ENCODE assay signal across 20 cellular contexts in genomic region chr12:23954332-23954731, GRCh38.
"Had no signal": no experiment of that assay in that cellular context is flagged by ENCODE, and none has a peak within 500 bp of the region (broad histone marks: within the 10 kb centered on the region; RNA-seq: fewer than 3 reads in every experiment).

No MANE protein-coding gene starts in this region.

- H3K27ac Mint-ChIP-seq: activated naive CD4-positive, alpha-beta T cell treated with anti-CD3 and anti-CD28 coated beads for 36 hours; activated T-helper 17 cell treated with anti-CD3 and anti-CD28 coated beads, Interleukin-2, amount 50 U/mL, for 72 hours; nephron had no signal

- H3K9me3 Mint-ChIP-seq: activated naive CD4-positive, alpha-beta T cell treated with anti-CD3 and anti-CD28 coated beads for 36 hours; activated T-helper 17 cell treated with anti-CD3 and anti-CD28 coated beads, Interleukin-2, amount 50 U/mL, for 72 hours; central memory CD8-positive, alpha-beta T cell; nephron had no signal

- H3K36me3 ChIP-seq: heart left ventricle, left lung, suprapubic skin had no signal

- H3K27me3 Mint-ChIP-seq: activated T-helper 17 cell treated with anti-CD3 and anti-CD28 coated beads, Interleukin-2, amount 50 U/mL, for 72 hours; central memory CD8-positive, alpha-beta T cell had no signal

- H3K27ac ChIP-seq: heart left ventricle, left lung, psoas muscle, suprapubic skin had no signal

- DNase-seq: activated CD4-positive, alpha-beta T cell treated with anti-CD3 and anti-CD28 coated beads, Interleukin-2, amount 50 U/mL, for 1 hour; activated CD4-positive, CD25-positive, alpha-beta regulatory T cell; activated naive CD4-positive, alpha-beta T cell treated with anti-CD3 and anti-CD28 coated beads for 36 hours; activated T-cell treated with anti-CD3 and anti-CD28 coated beads for 4 hours; dermis blood vessel endothelial cell; heart left ventricle; islet precursor cell; left lung; occipital lobe; psoas muscle; stimulated activated CD4-positive, alpha-beta T cell treated with anti-CD3 and anti-CD28 coated beads, Interleukin-12 subunit alpha, Interleukin-12 subunit beta, amount 100 ng/mL, for 4 hours; stimulated activated CD4-positive, alpha-beta T cell treated with anti-CD3 and anti-CD28 coated beads, Interleukin-2, amount 100 ng/mL, for 48 hours; stimulated activated naive CD8-positive, alpha-beta T cell treated with anti-CD3 and anti-CD28 coated beads, Interleukin-15, Interleukin-2, amounts not matched to agents 100 U/mL and 50 U/mL, for 24 hours; T-helper 2 cell had no signal

- FAIRE-seq: frontal cortex had no signal

- H3K4me3 Mint-ChIP-seq: activated naive CD4-positive, alpha-beta T cell treated with anti-CD3 and anti-CD28 coated beads for 36 hours; activated T-helper 17 cell treated with anti-CD3 and anti-CD28 coated beads, Interleukin-2, amount 50 U/mL, for 72 hours; central memory CD8-positive, alpha-beta T cell; nephron had no signal

- ATAC-seq: activated T-helper 17 cell treated with anti-CD3 and anti-CD28 coated beads, Interleukin-2, amount 50 U/mL, for 72 hours; heart left ventricle; left lung; psoas muscle; sciatic nerve; stimulated activated naive CD8-positive, alpha-beta T cell treated with anti-CD3 and anti-CD28 coated beads, Interleukin-15, Interleukin-2, amounts not matched to agents 100 U/mL and 50 U/mL, for 24 hours had no signal

- H3K9me3 ChIP-seq: heart left ventricle, left lung, psoas muscle, suprapubic skin had no signal

- H3K4me1 ChIP-seq: heart left ventricle, left lung, psoas muscle had no signal

- H3K4me1 Mint-ChIP-seq: activated T-helper 17 cell treated with anti-CD3 and anti-CD28 coated beads, Interleukin-2, amount 50 U/mL, for 72 hours; central memory CD8-positive, alpha-beta T cell; nephron had no signal

- H3K4me3 ChIP-seq: heart left ventricle, left lung, psoas muscle, suprapubic skin had no signal
